20 cellular contexts compared by ENCODE assay signal in genomic region chr11:47014097-47014496, GRCh38.
A peak's percentile ranks its signal among the peaks of the same experiment; 100 is the strongest.
DNase-seq lines count a peak whose midpoint lies in the region; ATAC-seq, FAIRE-seq and TF ChIP-seq lines count a peak whose summit lies in the region.
"Had no signal": no experiment of that assay in that cellular context is flagged by ENCODE, and none has a peak within 500 bp of the region (broad histone marks: within the 10 kb centered on the region; RNA-seq: fewer than 3 reads in every experiment).

No MANE protein-coding gene starts in this region.

- no CpG with 5 or more reads among the region's 3 CpGs for WGBS in H9 (ENCODE audit: extremely low coverage, insufficient read length, low lambda C conversion rate)

- H3K4me3 Mint-ChIP-seq in activated naive CD8-positive, alpha-beta T cell treated with anti-CD3 and anti-CD28 coated beads, Interleukin-2, amount 50 U/mL, for 24 hours = no peak overlapping the region
- no peak overlapping the region for H3K4me3 Mint-ChIP-seq in activated naive CD8-positive, alpha-beta T cell treated with anti-CD3 and anti-CD28 coated beads for 36 hours
- H3K4me3 Mint-ChIP-seq in H9 = no peak overlapping the region
- no peak overlapping the region for H3K4me3 Mint-ChIP-seq in WTC11
- no peak overlapping the region for H3K4me3 Mint-ChIP-seq in stimulated activated naive B cell treated with anti-CD40 and anti-IgM and Interleukin-4, amounts not matched to agents 10 μg/mL and 1 μg/mL and 100 μg/mL, for 72 hours
- H3K4me3 Mint-ChIP-seq: CD8-positive, alpha-beta memory T cell had no signal

- H4K91ac ChIP-seq in H9 (ENCODE audit: insufficient read length, low read depth, low read length) = no peak overlapping the region

- H3T11ph ChIP-seq in H9 (ENCODE audit: low read length) = no peak overlapping the region

- H2BK20ac ChIP-seq in H9 (ENCODE audit: low read depth, low read length, poor library complexity, severe bottlenecking) = no peak overlapping the region

- H4K8ac ChIP-seq in H9 (replicated peaks; ENCODE audit: insufficient read length, low read depth, low read length) = no peak overlapping the region

- no peak overlapping the region for H3K56ac ChIP-seq in H9 (ENCODE audit: insufficient read length, low read depth, low read length)

- no peaks in the 10 kb centered on the region for H4K20me1 ChIP-seq in H9 (ENCODE audit: control insufficient read depth, insufficient read depth, insufficient read length)
- H4K20me1 ChIP-seq: BLaER1 treated with 17β-estradiol and CSF1 and Interleukin-3, amounts not matched to agents 10 nM and 100 nM had no signal

- H2BK15ac ChIP-seq in H9 (ENCODE audit: low read depth, low read length) = no peak overlapping the region

- no peaks in the 10 kb centered on the region for H3K27me3 ChIP-seq in H9 (ENCODE audit: insufficient read depth, low read length)
- H3K27me3 ChIP-seq: BLaER1 treated with 17β-estradiol and CSF1 and Interleukin-3, amounts not matched to agents 10 nM and 100 nM had no signal

- no peaks in the 10 kb centered on the region for H3K27me3 Mint-ChIP-seq in activated naive CD8-positive, alpha-beta T cell treated with anti-CD3 and anti-CD28 coated beads, Interleukin-2, amount 50 U/mL, for 24 hours
- H3K27me3 Mint-ChIP-seq in activated naive CD8-positive, alpha-beta T cell treated with anti-CD3 and anti-CD28 coated beads for 36 hours = no peaks in the 10 kb centered on the region
- H3K27me3 Mint-ChIP-seq in H9 (ENCODE audit: low read depth) (no peaks in the 10 kb centered on the region), WTC11 (ENCODE audit: low read depth) (no peaks in the 10 kb centered on the region)
- no peaks in the 10 kb centered on the region for H3K27me3 Mint-ChIP-seq in stimulated activated naive B cell treated with anti-CD40 and anti-IgM and Interleukin-4, amounts not matched to agents 10 μg/mL and 1 μg/mL and 100 μg/mL, for 72 hours

- no peak for DNase-seq in activated naive CD8-positive, alpha-beta T cell treated with anti-CD3 and anti-CD28 coated beads, Interleukin-2, amount 50 U/mL, for 24 hours
- no peak for DNase-seq in activated naive CD8-positive, alpha-beta T cell treated with anti-CD3 and anti-CD28 coated beads for 36 hours
- DNase-seq in H9 (no peak), WTC11 (ENCODE audit: low spot score) (no peak), SW 1271 (lab: John Stamatoyannopoulos, UW) (no peak), amniotic stem cell (lab: John Stamatoyannopoulos, UW) (no peak), frontal cortex (ENCODE audit: low spot score in 2 of 2) (no peak)
- DNase-seq in stimulated activated naive B cell treated with anti-CD40 and anti-IgM and Interleukin-4, amounts not matched to agents 10 μg/mL and 1 μg/mL and 100 μg/mL, for 72 hours = no peak
- DNase-seq: 8988T; CD8-positive, alpha-beta memory T cell; COR-L47; DMS 273 treated with DMSO at 0.1 percent for 48 hours; DMS53; DND-41 had no signal

- no peak for ATAC-seq in activated naive CD8-positive, alpha-beta T cell treated with anti-CD3 and anti-CD28 coated beads, Interleukin-2, amount 50 U/mL, for 24 hours
- no peak for ATAC-seq in WTC11
- no peak for ATAC-seq in stimulated activated naive B cell treated with anti-CD40 and anti-IgM and Interleukin-4, amounts not matched to agents 10 μg/mL and 1 μg/mL and 100 μg/mL, for 72 hours (replicated peaks)

- CTCF ChIA-PET in WTC11 (lab: Charles Lee) = no interaction called here

- H3K4me2 ChIP-seq in H9 (ENCODE audit: insufficient read depth, insufficient read length, low read length) = no peak overlapping the region
- H3K4me2 ChIP-seq: BLaER1 treated with 17β-estradiol and CSF1 and Interleukin-3, amounts not matched to agents 10 nM and 100 nM had no signal

- no peaks in the 10 kb centered on the region for H3K4me1 Mint-ChIP-seq in activated naive CD8-positive, alpha-beta T cell treated with anti-CD3 and anti-CD28 coated beads, Interleukin-2, amount 50 U/mL, for 24 hours
- H3K4me1 Mint-ChIP-seq in activated naive CD8-positive, alpha-beta T cell treated with anti-CD3 and anti-CD28 coated beads for 36 hours = no peaks in the 10 kb centered on the region
- peaks cover 6 to 11% of the 10 kb centered on the region in 2 experiments; a peak in 3 of 4 replicates for H3K4me1 Mint-ChIP-seq in H9
- no peaks in the 10 kb centered on the region for H3K4me1 Mint-ChIP-seq in WTC11
- H3K4me1 Mint-ChIP-seq in stimulated activated naive B cell treated with anti-CD40 and anti-IgM and Interleukin-4, amounts not matched to agents 10 μg/mL and 1 μg/mL and 100 μg/mL, for 72 hours = peaks cover 4 to 6% of the 10 kb centered on the region in 2 donors
- H3K4me1 Mint-ChIP-seq: CD8-positive, alpha-beta memory T cell had no signal

- H3K4me1 ChIP-seq in H9 (ENCODE audit: insufficient read depth, low read length) = no peaks in the 10 kb centered on the region
- H3K4me1 ChIP-seq: HAP-1 had no signal

- peaks cover 4% of the 10 kb centered on the region for H3K9me3 Mint-ChIP-seq in activated naive CD8-positive, alpha-beta T cell treated with anti-CD3 and anti-CD28 coated beads, Interleukin-2, amount 50 U/mL, for 24 hours
- peaks cover 1% of the 10 kb centered on the region for H3K9me3 Mint-ChIP-seq in activated naive CD8-positive, alpha-beta T cell treated with anti-CD3 and anti-CD28 coated beads for 36 hours
- H3K9me3 Mint-ChIP-seq in H9 (no peaks in the 10 kb centered on the region; a peak in 1 of 5 replicates), WTC11 (no peaks in the 10 kb centered on the region; the same call in 1 of the 2 replicates)
- H3K9me3 Mint-ChIP-seq in stimulated activated naive B cell treated with anti-CD40 and anti-IgM and Interleukin-4, amounts not matched to agents 10 μg/mL and 1 μg/mL and 100 μg/mL, for 72 hours = peaks cover 4 to 5% of the 10 kb centered on the region in 2 donors
- H3K9me3 Mint-ChIP-seq: CD8-positive, alpha-beta memory T cell had no signal

- no peak overlapping the region for H2BK5ac ChIP-seq in H9 (ENCODE audit: insufficient read length, low read length)

- H3K36me3 Mint-ChIP-seq in activated naive CD8-positive, alpha-beta T cell treated with anti-CD3 and anti-CD28 coated beads, Interleukin-2, amount 50 U/mL, for 24 hours (ENCODE audit: low read depth) = peaks cover 3% of the 10 kb centered on the region
- peaks cover 1% of the 10 kb centered on the region for H3K36me3 Mint-ChIP-seq in activated naive CD8-positive, alpha-beta T cell treated with anti-CD3 and anti-CD28 coated beads for 36 hours
- H3K36me3 Mint-ChIP-seq in H9 (ENCODE audit: insufficient read depth in 1 of 3, low read depth in 3 of 3) (no peaks in the 10 kb centered on the region), WTC11 (no peaks in the 10 kb centered on the region)
- H3K36me3 Mint-ChIP-seq in stimulated activated naive B cell treated with anti-CD40 and anti-IgM and Interleukin-4, amounts not matched to agents 10 μg/mL and 1 μg/mL and 100 μg/mL, for 72 hours = peaks cover 17 to 27% of the 10 kb centered on the region in 2 donors

- no peak overlapping the region for H3K27ac ChIP-seq in H9 (ENCODE audit: insufficient read length, low read depth, low read length)
- H3K27ac ChIP-seq: BLaER1 treated with 17β-estradiol and CSF1 and Interleukin-3, amounts not matched to agents 10 nM and 100 nM had no signal

- H3K9me3 ChIP-seq in H9 (ENCODE audit: control insufficient read depth, low read depth, low read length) = no peaks in the 10 kb centered on the region
- H3K9me3 ChIP-seq: HAP-1 had no signal

- H3K4ac ChIP-seq in H9 (ENCODE audit: low read depth, low read length) = no peak overlapping the region

- no peak overlapping the region for H2AFZ ChIP-seq in H9 (ENCODE audit: low read length)

- no peak for FAIRE-seq in frontal cortex (lab: Jason Lieb, UNC)
- FAIRE-seq: G401.6, GM12891, GM19239, H1 had no signal

- no peaks in the 10 kb centered on the region for H3K23me2 ChIP-seq in H9 (ENCODE audit: insufficient read length, low read depth, low read length, poor library complexity, severe bottlenecking)

- no peak overlapping the region for H2AK5ac ChIP-seq in H9 (ENCODE audit: insufficient read length, low read length)

- peak overlapping the region; percentile 18 for H3K27ac Mint-ChIP-seq in activated naive CD8-positive, alpha-beta T cell treated with anti-CD3 and anti-CD28 coated beads, Interleukin-2, amount 50 U/mL, for 24 hours
- H3K27ac Mint-ChIP-seq in activated naive CD8-positive, alpha-beta T cell treated with anti-CD3 and anti-CD28 coated beads for 36 hours = no peak overlapping the region
- peak overlapping the region; percentile 37 to 73 (median 51); a peak in 2 of 7 replicates for H3K27ac Mint-ChIP-seq in H9
- peak overlapping the region; percentile 19; the same call in 1 of the 2 replicates for H3K27ac Mint-ChIP-seq in WTC11
- peak overlapping the region; percentile 86 for H3K27ac Mint-ChIP-seq in stimulated activated naive B cell treated with anti-CD40 and anti-IgM and Interleukin-4, amounts not matched to agents 10 μg/mL and 1 μg/mL and 100 μg/mL, for 72 hours
- H3K27ac Mint-ChIP-seq: CD8-positive, alpha-beta memory T cell had no signal

- no peak overlapping the region for H3K18ac ChIP-seq in H9 (ENCODE audit: insufficient read length, low read depth, low read length)

- no peak overlapping the region for H3K14ac ChIP-seq in H9 (ENCODE audit: insufficient read depth, low read length)

- no peak overlapping the region for H4K5ac ChIP-seq in H9 (ENCODE audit: insufficient read length, low read depth, low read length)

- H3K79me1 ChIP-seq in H9 (ENCODE audit: insufficient read depth, low read depth, low read length, poor library complexity, severe bottlenecking) = no peaks in the 10 kb centered on the region

- no peak overlapping the region for H2BK12ac ChIP-seq in H9 (ENCODE audit: insufficient read length, low read depth, low read length)

- no peak overlapping the region for H3K9ac ChIP-seq in H9 (ENCODE audit: extremely low read depth, insufficient read length, low read length)
- H3K9ac ChIP-seq: BLaER1 treated with 17β-estradiol and CSF1 and Interleukin-3, amounts not matched to agents 10 nM and 100 nM had no signal

- no peak for TF ChIP-seq CTCF in H9 (conservative IDR thresholded peaks at IDR 0.05)
- TF ChIP-seq CTCF in WTC11 (IDR thresholded peaks at IDR 0.05) = no peak

- H3K79me2 ChIP-seq in H9 (ENCODE audit: insufficient read depth, low read length) = no peaks in the 10 kb centered on the region

- POLR2A ChIA-PET in WTC11 (lab: Charles Lee) = no interaction called here

- H2BK120ac ChIP-seq in H9 (ENCODE audit: low read depth, low read length, poor library complexity, severe bottlenecking) = no peak overlapping the region

- H3K23ac ChIP-seq in H9 (ENCODE audit: insufficient read length, low read depth, low read length) = no peak overlapping the region
